ENCODE assay signal across 14 cellular contexts in the genomic region with DNA sequence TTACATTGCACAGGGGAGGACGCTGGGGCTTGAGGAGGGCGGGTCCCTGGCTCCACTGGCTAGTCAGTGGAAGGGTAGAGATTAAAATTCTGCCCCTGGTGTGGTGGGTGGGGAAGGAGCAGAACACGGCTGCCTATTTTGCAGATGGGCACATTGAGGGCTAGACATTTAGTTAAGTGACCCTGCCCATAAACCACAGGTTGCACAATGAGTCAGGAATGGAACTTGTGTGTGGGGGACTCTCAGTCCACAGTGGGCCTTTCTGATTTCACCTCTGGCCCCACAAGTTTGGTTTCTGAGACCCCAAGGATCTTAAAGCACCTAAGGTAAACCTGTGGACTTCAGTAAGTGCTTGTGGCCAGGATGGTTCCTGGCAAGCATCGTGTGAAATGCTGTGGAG.
"Had no signal": no experiment of that assay in that cellular context is flagged by ENCODE, and none has a peak within 500 bp of the region (broad histone marks: within the 10 kb centered on the region; RNA-seq: fewer than 3 reads in every experiment).

No MANE protein-coding gene starts in this region.

- H3K4me1 ChIP-seq: transverse colon had no signal

- H3K27ac Mint-ChIP-seq: dendritic cell treated with granulocyte-macrophage colony-stimulating factor and Interleukin-4, amounts not matched to agents 40 ng/mL and 50 ng/mL, for 4 days; endodermal cell; nephron progenitor cell had no signal

- H3K9me3 Mint-ChIP-seq: activated T-helper 1 cell treated with anti-CD3 and anti-CD28 coated beads, Interleukin-12 subunit alpha, Interleukin-12 subunit beta, Interleukin-2, Interleukin-4 antibody, amounts not matched to agents 30 ng/mL and 10 ng/mL and 1 ng/mL, durations not matched to agents 14 hours and 24 hours and 36 hours; dendritic cell treated with granulocyte-macrophage colony-stimulating factor and Interleukin-4, amounts not matched to agents 40 ng/mL and 50 ng/mL, for 4 days; endodermal cell had no signal

- ATAC-seq: activated CD4-positive, CD25-positive, alpha-beta regulatory T cell treated with anti-CD3 and anti-CD28 coated beads, Interleukin-2, amount 50 U/mL, for 24 hours; left ventricle myocardium superior had no signal

- H3K36me3 ChIP-seq: brain microvascular endothelial cell, transverse colon had no signal

- H3K9me3 ChIP-seq: transverse colon had no signal

- H3K4me3 ChIP-seq: hepatocyte, transverse colon had no signal

- H3K4me1 Mint-ChIP-seq: endodermal cell had no signal

- DNase-seq: activated naive CD4-positive, alpha-beta T cell treated with anti-CD3 and anti-CD28 coated beads, Interleukin-2, amount 50 U/mL, for 16 hours; brain microvascular endothelial cell; cerebellar nuclear complex; endodermal cell; left ventricle myocardium superior; mesenchymal stem cell; nephron progenitor cell; stimulated activated CD4-positive, alpha-beta T cell treated with anti-CD3 and anti-CD28 coated beads, Interleukin-12 subunit alpha, Interleukin-12 subunit beta, amount 100 ng/mL, for 4 hours; T-helper 2 cell; transverse colon had no signal

- H3K27me3 ChIP-seq: brain microvascular endothelial cell, hepatocyte had no signal

- H3K27ac ChIP-seq: brain microvascular endothelial cell, hepatocyte, transverse colon had no signal

- H3K4me3 Mint-ChIP-seq: activated T-helper 1 cell treated with anti-CD3 and anti-CD28 coated beads, Interleukin-12 subunit alpha, Interleukin-12 subunit beta, Interleukin-2, Interleukin-4 antibody, amounts not matched to agents 30 ng/mL and 10 ng/mL and 1 ng/mL, durations not matched to agents 14 hours and 24 hours and 36 hours; dendritic cell treated with granulocyte-macrophage colony-stimulating factor and Interleukin-4, amounts not matched to agents 40 ng/mL and 50 ng/mL, for 4 days; endodermal cell; nephron progenitor cell had no signal
